In genomic region chr15:40904552-40905201, GRCh38 we compare ENCODE assay signal across 15 cellular contexts. TPM values are rescaled to one million over a fixed set of nuclear protein-coding genes. Genes with fewer than 3 reads are reported as not detected.
DNase-seq lines count a peak whose midpoint lies in the region; ATAC-seq and TF ChIP-seq lines count a peak whose summit lies in the region.
"Had no signal": no experiment of that assay in that cellular context is flagged by ENCODE, and none has a peak within 500 bp of the region (broad histone marks: within the 10 kb centered on the region; RNA-seq: fewer than 3 reads in every experiment).

No MANE protein-coding gene starts in this region.

- H3K27me3 ChIP-seq in lower lobe of right lung (ENCODE audit: low read depth) (no peaks in the 10 kb centered on the region), tibial artery (no peaks in the 10 kb centered on the region)
- H3K27me3 ChIP-seq: BE2C had no signal

- peaks cover 49% of the 10 kb centered on the region for H3K36me3 ChIP-seq in lower lobe of right lung
- peaks cover 31 to 41% (median 32%) of the 10 kb centered on the region in 3 donors for H3K36me3 ChIP-seq in tibial artery

- DNase-seq in T-helper 1 cell (no peak), lower lobe of right lung (no peak), tibial artery (no peak), SKM-1 treated with dmso at 0.1 percent for 144 hours (lab: John Stamatoyannopoulos, UW; ENCODE audit: unreplicated experiment) (no peak)
- no peak for DNase-seq in activated CD4-positive, CD25-positive, alpha-beta regulatory T cell (lab: John Stamatoyannopoulos, UW)
- DNase-seq: NCI-H1417 treated with DMSO at 0.1 percent for 48 hours had no signal

- TF ChIP-seq CTCF in brain (conservative IDR thresholded peaks at IDR 0.05) = no peak
- TF ChIP-seq CTCF in lower lobe of right lung (IDR thresholded peaks at IDR 0.05) = no peak
- no peak for TF ChIP-seq CTCF in tibial artery (IDR thresholded peaks at IDR 0.05)

- peak overlapping the region; percentile 39 for H3K27ac ChIP-seq in lower lobe of right lung
- H3K27ac ChIP-seq in tibial artery = peak overlapping the region; percentile 18 to 84
- H3K27ac ChIP-seq: 22Rv1 had no signal

- intact Hi-C loops in lower lobe of right lung (cut with DNase I) (no loop called here), tibial artery (cut with DNase I; ENCODE audit: low total_unique reads) (loop anchor here (5.0 to 10.0 kb wide), 3 partner anchors 38 to 278 kb away; partner anchors contain the start of gene INO80)

- H3K4me1 Mint-ChIP-seq in T-helper 1 cell treated with Interleukin-12 subunit alpha and Interleukin-12 subunit beta and Interleukin-4 antibody, amounts not matched to agents 30 μg/mL and 1 μg/mL, for 36 hours (ENCODE audit: low read depth) = peaks cover 26% of the 10 kb centered on the region
- peaks cover 40% of the 10 kb centered on the region for H3K4me1 Mint-ChIP-seq in brain

- H3K9me3 ChIP-seq in lower lobe of right lung = no peaks in the 10 kb centered on the region
- H3K9me3 ChIP-seq in tibial artery = no peaks in the 10 kb centered on the region
- H3K9me3 ChIP-seq: BE2C, SK-N-SH had no signal

- no peak overlapping the region for H3K4me3 Mint-ChIP-seq in T-helper 1 cell treated with Interleukin-12 subunit alpha and Interleukin-12 subunit beta and Interleukin-4 antibody, amounts not matched to agents 30 μg/mL and 1 μg/mL, for 36 hours
- H3K4me3 Mint-ChIP-seq in brain = peak overlapping the region in 2 of 5 experiments; percentile 46 to 52

- H3K27ac Mint-ChIP-seq in T-helper 1 cell treated with Interleukin-12 subunit alpha and Interleukin-12 subunit beta and Interleukin-4 antibody, amounts not matched to agents 30 μg/mL and 1 μg/mL, for 36 hours = peak overlapping the region; percentile 55
- H3K27ac Mint-ChIP-seq in brain = peak overlapping the region in 4 of 5 experiments; percentile 45 to 85 (median 68)

- H3K4me1 ChIP-seq in lower lobe of right lung = peaks cover 83% of the 10 kb centered on the region
- H3K4me1 ChIP-seq in tibial artery = peaks cover 12 to 32% (median 24%) of the 10 kb centered on the region in 4 donors

- no peaks in the 10 kb centered on the region for H3K27me3 Mint-ChIP-seq in T-helper 1 cell treated with Interleukin-12 subunit alpha and Interleukin-12 subunit beta and Interleukin-4 antibody, amounts not matched to agents 30 μg/mL and 1 μg/mL, for 36 hours (ENCODE audit: low read depth)
- H3K27me3 Mint-ChIP-seq in brain = no peaks in the 10 kb centered on the region

- H3K9me3 Mint-ChIP-seq in T-helper 1 cell treated with Interleukin-12 subunit alpha and Interleukin-12 subunit beta and Interleukin-4 antibody, amounts not matched to agents 30 μg/mL and 1 μg/mL, for 36 hours = no peaks in the 10 kb centered on the region
- H3K9me3 Mint-ChIP-seq in brain = no peaks in the 10 kb centered on the region

- H3K36me3 Mint-ChIP-seq in T-helper 1 cell treated with Interleukin-12 subunit alpha and Interleukin-12 subunit beta and Interleukin-4 antibody, amounts not matched to agents 30 μg/mL and 1 μg/mL, for 36 hours (ENCODE audit: low read depth) = peaks cover 22% of the 10 kb centered on the region
- H3K36me3 Mint-ChIP-seq in brain = peaks cover 28% of the 10 kb centered on the region

- no peak overlapping the region for H3K4me3 ChIP-seq in lower lobe of right lung
- H3K4me3 ChIP-seq in tibial artery = no peak overlapping the region
- H3K4me3 ChIP-seq: lung had no signal

- no peak for ATAC-seq in lower lobe of right lung
- no peak for ATAC-seq in GM18909 (IDR thresholded peaks at IDR 0.05; ENCODE audit: poor library complexity, unreplicated experiment)

RNA-seq across cellular contexts. Expression of gene VPS18, which starts 10.4 kb away (rescaled TPM):
- polyA plus RNA-seq in brain (ENCODE audit: insufficient read depth, low read depth, low replicate concordance) = 18.2 TPM
- total RNA-seq in lower lobe of right lung = 24.0 TPM

RNA-seq across cellular contexts. Expression of gene DLL4, which starts 24.5 kb away (rescaled TPM):
- polyA plus RNA-seq in brain (ENCODE audit: insufficient read depth, low read depth, low replicate concordance) = 6.8 TPM
- total RNA-seq in lower lobe of right lung = 21.3 TPM

RNA-seq across cellular contexts. Expression of gene RHOV, which starts 30.6 kb away (rescaled TPM):
- polyA plus RNA-seq in brain (ENCODE audit: insufficient read depth, low read depth, low replicate concordance) = 2.3 TPM
- total RNA-seq in lower lobe of right lung = 1.5 TPM
- total RNA-seq: posterior vena cava, subcutaneous adipose tissue had no signal

RNA-seq across cellular contexts. Expression of gene CHAC1, which starts 48.6 kb away (rescaled TPM):
- 16.9 TPM for polyA plus RNA-seq in brain (ENCODE audit: insufficient read depth, low read depth, low replicate concordance)
- 1.8 TPM for total RNA-seq in lower lobe of right lung
